ENCODE assay signal across 1 cellular context in genomic region chr19:5827891-5828660, GRCh38.
TF ChIP-seq lines count a peak whose summit lies in the region.

No MANE protein-coding gene starts in this region.

TF ChIP-seq in GM12878, 131 proteins besides CTCF, POLR2A, EP300 and RAD21 (continued from another document):
- TF ChIP-seq ZNF207 (IDR thresholded peaks at IDR 0.05; ENCODE audit: borderline replicate concordance) (peak; percentile 71; the same call in 1 of the 2 replicates), TCF7 (IDR thresholded peaks at IDR 0.05; ENCODE audit: borderline replicate concordance) (no peak), PML (IDR thresholded peaks at IDR 0.05; ENCODE audit: low read length) (peak; percentile 91; the same call in 1 of the 2 replicates), HSF1 (IDR thresholded peaks at IDR 0.05; ENCODE audit: low read depth, low read length) (no peak), STAT1 (conservative IDR thresholded peaks at IDR 0.05) (no peak), POU2F2 (IDR thresholded peaks at IDR 0.05; ENCODE audit: borderline replicate concordance, low read depth, low read length) (peak; percentile 76; the same call in 1 of the 3 replicates), ZNF274 (IDR thresholded peaks at IDR 0.05; ENCODE audit: insufficient read depth, insufficient read length) (no peak), HDGF (IDR thresholded peaks at IDR 0.05) (no peak), MXI1 (IDR thresholded peaks at IDR 0.05; ENCODE audit: low read depth, low read length) (no peak)
- TF ChIP-seq, protein P1, sequence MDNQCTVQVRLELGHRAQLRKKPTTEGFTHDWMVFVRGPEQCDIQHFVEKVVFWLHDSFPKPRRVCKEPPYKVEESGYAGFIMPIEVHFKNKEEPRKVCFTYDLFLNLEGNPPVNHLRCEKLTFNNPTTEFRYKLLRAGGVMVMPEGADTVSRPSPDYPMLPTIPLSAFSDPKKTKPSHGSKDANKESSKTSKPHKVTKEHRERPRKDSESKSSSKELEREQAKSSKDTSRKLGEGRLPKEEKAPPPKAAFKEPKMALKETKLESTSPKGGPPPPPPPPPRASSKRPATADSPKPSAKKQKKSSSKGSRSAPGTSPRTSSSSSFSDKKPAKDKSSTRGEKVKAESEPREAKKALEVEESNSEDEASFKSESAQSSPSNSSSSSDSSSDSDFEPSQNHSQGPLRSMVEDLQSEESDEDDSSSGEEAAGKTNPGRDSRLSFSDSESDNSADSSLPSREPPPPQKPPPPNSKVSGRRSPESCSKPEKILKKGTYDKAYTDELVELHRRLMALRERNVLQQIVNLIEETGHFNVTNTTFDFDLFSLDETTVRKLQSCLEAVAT (IDR thresholded peaks at IDR 0.05), result no peak
